In the genomic region with DNA sequence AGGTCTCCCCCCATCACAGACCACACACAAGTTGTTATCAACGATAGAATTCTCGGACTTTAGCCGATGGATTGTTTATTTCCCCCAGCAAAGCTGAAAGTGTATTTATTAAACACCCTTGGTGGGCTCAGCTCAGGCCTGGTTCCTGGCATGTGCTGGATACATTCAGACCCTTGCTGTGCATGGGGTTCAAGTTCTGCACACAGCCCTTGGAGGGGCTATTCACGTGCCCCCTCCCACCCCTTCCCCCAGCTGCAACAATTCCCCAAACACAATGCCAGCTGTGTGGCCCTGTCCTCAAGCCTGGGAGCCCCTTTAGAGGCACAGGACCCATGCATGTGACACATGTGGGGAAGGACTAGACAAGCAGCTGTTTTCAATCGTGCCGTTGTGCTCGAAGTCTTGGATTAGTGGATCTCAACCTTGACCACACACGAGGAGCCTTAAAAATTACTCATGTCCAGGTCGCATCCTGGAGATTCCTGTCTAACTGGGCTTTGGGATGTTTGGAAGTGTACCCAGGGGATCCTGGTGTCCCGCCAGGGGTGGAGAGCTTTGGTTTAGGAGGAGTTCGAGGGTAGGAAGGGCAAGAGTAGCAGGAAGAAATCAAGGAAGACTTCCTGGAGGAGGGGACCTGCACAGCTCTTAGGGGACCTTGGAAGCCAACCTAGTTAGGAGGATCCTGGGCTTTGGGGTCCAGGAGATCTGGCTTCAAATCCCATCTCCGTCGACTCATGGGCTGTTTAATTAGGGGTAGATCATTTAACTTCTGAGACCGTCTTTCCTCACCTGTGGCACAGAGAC, we compare ENCODE assay signal across 12 cellular contexts.
A peak's percentile ranks its signal among the peaks of the same experiment; 100 is the strongest.
DNase-seq lines count a peak whose midpoint lies in the region; ATAC-seq lines count a peak whose summit lies in the region.
"Had no signal": no experiment of that assay in that cellular context is flagged by ENCODE, and none has a peak within 500 bp of the region (broad histone marks: within the 10 kb centered on the region; RNA-seq: fewer than 3 reads in every experiment).

No MANE protein-coding gene starts in this region.

- H3K4me3 ChIP-seq in HAP-1: no peak overlapping the region
- H3K4me3 ChIP-seq in aorta (ENCODE audit: low read length in 2 of 2): no peak overlapping the region

- H3K36me3 ChIP-seq in HAP-1 (replicated peaks) (peaks cover 11% of the 10 kb centered on the region; the same call in 1 of the 2 replicates), aorta (ENCODE audit: control insufficient read depth in 1 of 2, insufficient read depth in 2 of 2, low read length in 1 of 2) (no peaks in the 10 kb centered on the region)

- H3K27ac ChIP-seq in aorta (ENCODE audit: low read depth in 1 of 2, low read length in 2 of 2): no peak overlapping the region
- H3K27ac ChIP-seq: 22Rv1 had no signal

- no peaks in the 10 kb centered on the region for H3K9me3 ChIP-seq in HAP-1
- H3K9me3 ChIP-seq in aorta (ENCODE audit: control insufficient read depth, low read length): no peaks in the 10 kb centered on the region
- H3K9me3 ChIP-seq: Caco-2 had no signal

- no peaks in the 10 kb centered on the region for H3K27me3 ChIP-seq in HAP-1 (ENCODE audit: low read depth)
- no peaks in the 10 kb centered on the region for H3K27me3 ChIP-seq in aorta (ENCODE audit: control insufficient read depth in 1 of 2, insufficient read depth in 2 of 2, low read length in 1 of 2)

- H3K27ac Mint-ChIP-seq in activated naive CD4-positive, alpha-beta T cell treated with anti-CD3 and anti-CD28 coated beads, Interleukin-2, amount 50 U/mL, for 72 hours: peak overlapping the region; percentile 31 to 69
- no peak overlapping the region for H3K27ac Mint-ChIP-seq in activated naive CD4-positive, alpha-beta T cell treated with anti-CD3 and anti-CD28 coated beads, Interleukin-2, amount 10 ng/mL, durations not matched to agents 7 days and 5 days
- H3K27ac Mint-ChIP-seq in central memory CD8-positive, alpha-beta T cell (ENCODE audit: low read depth): peak overlapping the region; percentile 69
- H3K27ac Mint-ChIP-seq in stimulated activated effector memory CD8-positive, alpha-beta T cell treated with anti-CD3 and anti-CD28 coated beads, Interleukin-12 subunit alpha, Interleukin-12 subunit beta, amount 100 ng/mL, for 72 hours: peak overlapping the region; percentile 81

- H3K4me1 Mint-ChIP-seq in activated naive CD4-positive, alpha-beta T cell treated with anti-CD3 and anti-CD28 coated beads, Interleukin-2, amount 10 ng/mL, durations not matched to agents 7 days and 5 days: no peaks in the 10 kb centered on the region
- H3K4me1 Mint-ChIP-seq in central memory CD8-positive, alpha-beta T cell: peaks cover 32% of the 10 kb centered on the region
- peaks cover 33% of the 10 kb centered on the region for H3K4me1 Mint-ChIP-seq in stimulated activated effector memory CD8-positive, alpha-beta T cell treated with anti-CD3 and anti-CD28 coated beads, Interleukin-12 subunit alpha, Interleukin-12 subunit beta, amount 100 ng/mL, for 72 hours

- no peaks in the 10 kb centered on the region for H3K4me1 ChIP-seq in HAP-1
- no peaks in the 10 kb centered on the region for H3K4me1 ChIP-seq in aorta (ENCODE audit: control insufficient read depth in 1 of 2, insufficient read depth in 2 of 2, low read length in 2 of 2)
- H3K4me1 ChIP-seq: Caco-2 had no signal

- 93 to 94% methylated on average over 14 of the region's 14 CpGs for WGBS in aorta, 2 donors

- H3K9me3 Mint-ChIP-seq in activated naive CD4-positive, alpha-beta T cell treated with anti-CD3 and anti-CD28 coated beads, Interleukin-2, amount 50 U/mL, for 72 hours: no peaks in the 10 kb centered on the region
- H3K9me3 Mint-ChIP-seq in activated naive CD4-positive, alpha-beta T cell treated with anti-CD3 and anti-CD28 coated beads, Interleukin-2, amount 10 ng/mL, durations not matched to agents 7 days and 5 days: no peaks in the 10 kb centered on the region
- no peaks in the 10 kb centered on the region for H3K9me3 Mint-ChIP-seq in central memory CD8-positive, alpha-beta T cell
- H3K9me3 Mint-ChIP-seq in stimulated activated effector memory CD8-positive, alpha-beta T cell treated with anti-CD3 and anti-CD28 coated beads, Interleukin-12 subunit alpha, Interleukin-12 subunit beta, amount 100 ng/mL, for 72 hours: no peaks in the 10 kb centered on the region

- H3K36me3 Mint-ChIP-seq in activated naive CD4-positive, alpha-beta T cell treated with anti-CD3 and anti-CD28 coated beads, Interleukin-2, amount 50 U/mL, for 72 hours: peaks cover 0 to 7% of the 10 kb centered on the region in 2 donors
- peaks cover 17% of the 10 kb centered on the region for H3K36me3 Mint-ChIP-seq in activated naive CD4-positive, alpha-beta T cell treated with anti-CD3 and anti-CD28 coated beads, Interleukin-2, amount 10 ng/mL, durations not matched to agents 7 days and 5 days
- H3K36me3 Mint-ChIP-seq in central memory CD8-positive, alpha-beta T cell (ENCODE audit: insufficient read depth): peaks cover 13% of the 10 kb centered on the region
- H3K36me3 Mint-ChIP-seq in stimulated activated effector memory CD8-positive, alpha-beta T cell treated with anti-CD3 and anti-CD28 coated beads, Interleukin-12 subunit alpha, Interleukin-12 subunit beta, amount 100 ng/mL, for 72 hours: peaks cover 77% of the 10 kb centered on the region

- H3K4me3 Mint-ChIP-seq in activated naive CD4-positive, alpha-beta T cell treated with anti-CD3 and anti-CD28 coated beads, Interleukin-2, amount 10 ng/mL, durations not matched to agents 7 days and 5 days: no peak overlapping the region
- H3K4me3 Mint-ChIP-seq in central memory CD8-positive, alpha-beta T cell: no peak overlapping the region
- H3K4me3 Mint-ChIP-seq in stimulated activated effector memory CD8-positive, alpha-beta T cell treated with anti-CD3 and anti-CD28 coated beads, Interleukin-12 subunit alpha, Interleukin-12 subunit beta, amount 100 ng/mL, for 72 hours: no peak overlapping the region

- no peak for ATAC-seq in activated naive CD4-positive, alpha-beta T cell treated with anti-CD3 and anti-CD28 coated beads, Interleukin-2, amount 50 U/mL, for 72 hours
- no peak for ATAC-seq in central memory CD8-positive, alpha-beta T cell (replicated peaks; ENCODE audit: extremely low read depth, poor library complexity, severe bottlenecking)
- ATAC-seq in stimulated activated effector memory CD8-positive, alpha-beta T cell treated with anti-CD3 and anti-CD28 coated beads, Interleukin-12 subunit alpha, Interleukin-12 subunit beta, amount 100 ng/mL, for 72 hours: no peak
- ATAC-seq in aorta (ENCODE audit: low FRiP score) (no peak), HG03045 (IDR thresholded peaks at IDR 0.05; ENCODE audit: unreplicated experiment) (no peak)

- intact Hi-C loops in aorta (cut with DNase I): no loop called here

- H3K27me3 Mint-ChIP-seq in activated naive CD4-positive, alpha-beta T cell treated with anti-CD3 and anti-CD28 coated beads, Interleukin-2, amount 10 ng/mL, durations not matched to agents 7 days and 5 days: no peaks in the 10 kb centered on the region
- no peaks in the 10 kb centered on the region for H3K27me3 Mint-ChIP-seq in central memory CD8-positive, alpha-beta T cell

- DNase-seq in activated naive CD4-positive, alpha-beta T cell treated with anti-CD3 and anti-CD28 coated beads, Interleukin-2, amount 50 U/mL, for 72 hours (ENCODE audit: low spot score in 2 of 2): no peak
- no peak for DNase-seq in activated naive CD4-positive, alpha-beta T cell treated with anti-CD3 and anti-CD28 coated beads, Interleukin-2, amount 10 ng/mL, durations not matched to agents 7 days and 5 days
- DNase-seq in central memory CD8-positive, alpha-beta T cell (ENCODE audit: low spot score in 2 of 2): no peak
- no peak for DNase-seq in stimulated activated effector memory CD8-positive, alpha-beta T cell treated with anti-CD3 and anti-CD28 coated beads, Interleukin-12 subunit alpha, Interleukin-12 subunit beta, amount 100 ng/mL, for 72 hours (ENCODE audit: low spot score in 2 of 2)
- DNase-seq in HAP-1 (ENCODE audit: low spot score in 2 of 2): no peak
- no peak for DNase-seq in aorta
- no peak for DNase-seq in SHP77 (lab: John Stamatoyannopoulos, UW)
- DNase-seq: Caco-2, GDM1, NCI-H1105 had no signal

- in situ Hi-C loops in HAP-1 (cut with MboI; ENCODE audit: low sequenced_read_pairs): no loop called here

- CTCF ChIA-PET in activated naive CD4-positive, alpha-beta T cell treated with anti-CD3 and anti-CD28 coated beads, Interleukin-2, amount 10 ng/mL, durations not matched to agents 7 days and 5 days (lab: Charles Lee): no interaction called here
